Comparison of ENCODE assay signal across 24 cellular contexts in genomic region chr2:55105456-55105855, GRCh38.
"Had no signal": no experiment of that assay in that cellular context is flagged by ENCODE, and none has a peak within 500 bp of the region (broad histone marks: within the 10 kb centered on the region; RNA-seq: fewer than 3 reads in every experiment).

No MANE protein-coding gene starts in this region.

- H3K27ac ChIP-seq: esophagus muscularis mucosa, left lung, lower lobe of right lung, psoas muscle, right lobe of liver, uterus had no signal

- H3K9me3 ChIP-seq: esophagus muscularis mucosa, gastroesophageal sphincter, left lung, lower lobe of right lung, psoas muscle, right lobe of liver, uterus had no signal

- H3K27me3 Mint-ChIP-seq: naive B cell; stimulated activated naive B cell treated with anti-CD40 and anti-IgM and Interleukin-4, amounts not matched to agents 10 μg/mL and 1 μg/mL and 100 μg/mL, for 72 hours; stimulated activated naive CD8-positive, alpha-beta T cell treated with anti-CD3 and anti-CD28 coated beads, Interleukin-15, amount 100 ng/mL, for 72 hours; type B pancreatic cell had no signal

- H3K36me3 Mint-ChIP-seq: immature natural killer cell; naive B cell; stimulated activated naive B cell treated with anti-CD40 and anti-IgM and Interleukin-4, amounts not matched to agents 10 μg/mL and 1 μg/mL and 100 μg/mL, for 72 hours; type B pancreatic cell had no signal

- ATAC-seq: gastroesophageal sphincter; left lung; lower lobe of right lung; psoas muscle; right lobe of liver; stimulated activated naive B cell treated with anti-CD40 and anti-IgM and Interleukin-4, amounts not matched to agents 10 μg/mL and 1 μg/mL and 100 μg/mL, for 72 hours; stimulated activated naive CD8-positive, alpha-beta T cell treated with anti-CD3 and anti-CD28 coated beads, Interleukin-15, amount 100 ng/mL, for 72 hours had no signal

- H3K4me3 Mint-ChIP-seq: immature natural killer cell; naive B cell; nephron progenitor cell; stimulated activated naive B cell treated with anti-CD40 and anti-IgM and Interleukin-4, amounts not matched to agents 10 μg/mL and 1 μg/mL and 100 μg/mL, for 72 hours; stimulated activated naive CD8-positive, alpha-beta T cell treated with anti-CD3 and anti-CD28 coated beads, Interleukin-15, amount 100 ng/mL, for 72 hours; type B pancreatic cell had no signal

- H3K4me1 Mint-ChIP-seq: immature natural killer cell had no signal

- FAIRE-seq: endometrium, keratinocyte had no signal

- H3K9me3 Mint-ChIP-seq: immature natural killer cell; naive B cell; nephron progenitor cell; stimulated activated naive B cell treated with anti-CD40 and anti-IgM and Interleukin-4, amounts not matched to agents 10 μg/mL and 1 μg/mL and 100 μg/mL, for 72 hours; stimulated activated naive CD8-positive, alpha-beta T cell treated with anti-CD3 and anti-CD28 coated beads, Interleukin-15, amount 100 ng/mL, for 72 hours; type B pancreatic cell had no signal

- H3K36me3 ChIP-seq: esophagus muscularis mucosa, gastroesophageal sphincter, left lung, lower lobe of right lung, right lobe of liver, uterus had no signal

- H3K27me3 ChIP-seq: dorsolateral prefrontal cortex, esophagus muscularis mucosa, gastroesophageal sphincter, left lung, right lobe of liver, uterus had no signal

- DNase-seq: cortex of kidney; dorsolateral prefrontal cortex; effector memory CD4-positive, alpha-beta T cell; glutamatergic neuron; immature natural killer cell; left lung; lower lobe of right lung; mesendoderm; naive B cell; nephron progenitor cell; psoas muscle; retina; right lobe of liver; stimulated activated CD4-positive, alpha-beta T cell treated with anti-CD3 and anti-CD28 coated beads, Interleukin-2, amount 100 ng/mL, for 24 hours; stimulated activated CD4-positive, alpha-beta T cell treated with anti-CD3 and anti-CD28 coated beads, Interleukin-4, amount 100 ng/mL, for 4 hours; stimulated activated naive B cell treated with anti-CD40 and anti-IgM and Interleukin-4, amounts not matched to agents 10 μg/mL and 1 μg/mL and 100 μg/mL, for 72 hours; stimulated activated naive CD8-positive, alpha-beta T cell treated with anti-CD3 and anti-CD28 coated beads, Interleukin-15, amount 100 ng/mL, for 72 hours; substantia nigra; uterus had no signal

- H3K27ac Mint-ChIP-seq: immature natural killer cell; naive B cell; nephron progenitor cell; stimulated activated naive B cell treated with anti-CD40 and anti-IgM and Interleukin-4, amounts not matched to agents 10 μg/mL and 1 μg/mL and 100 μg/mL, for 72 hours; stimulated activated naive CD8-positive, alpha-beta T cell treated with anti-CD3 and anti-CD28 coated beads, Interleukin-15, amount 100 ng/mL, for 72 hours had no signal

- H3K4me3 ChIP-seq: dorsolateral prefrontal cortex, esophagus muscularis mucosa, gastroesophageal sphincter, left lung, lower lobe of right lung, psoas muscle, right lobe of liver, uterus had no signal
